Comparison of ENCODE assay signal across 9 cellular contexts in the genomic region with DNA sequence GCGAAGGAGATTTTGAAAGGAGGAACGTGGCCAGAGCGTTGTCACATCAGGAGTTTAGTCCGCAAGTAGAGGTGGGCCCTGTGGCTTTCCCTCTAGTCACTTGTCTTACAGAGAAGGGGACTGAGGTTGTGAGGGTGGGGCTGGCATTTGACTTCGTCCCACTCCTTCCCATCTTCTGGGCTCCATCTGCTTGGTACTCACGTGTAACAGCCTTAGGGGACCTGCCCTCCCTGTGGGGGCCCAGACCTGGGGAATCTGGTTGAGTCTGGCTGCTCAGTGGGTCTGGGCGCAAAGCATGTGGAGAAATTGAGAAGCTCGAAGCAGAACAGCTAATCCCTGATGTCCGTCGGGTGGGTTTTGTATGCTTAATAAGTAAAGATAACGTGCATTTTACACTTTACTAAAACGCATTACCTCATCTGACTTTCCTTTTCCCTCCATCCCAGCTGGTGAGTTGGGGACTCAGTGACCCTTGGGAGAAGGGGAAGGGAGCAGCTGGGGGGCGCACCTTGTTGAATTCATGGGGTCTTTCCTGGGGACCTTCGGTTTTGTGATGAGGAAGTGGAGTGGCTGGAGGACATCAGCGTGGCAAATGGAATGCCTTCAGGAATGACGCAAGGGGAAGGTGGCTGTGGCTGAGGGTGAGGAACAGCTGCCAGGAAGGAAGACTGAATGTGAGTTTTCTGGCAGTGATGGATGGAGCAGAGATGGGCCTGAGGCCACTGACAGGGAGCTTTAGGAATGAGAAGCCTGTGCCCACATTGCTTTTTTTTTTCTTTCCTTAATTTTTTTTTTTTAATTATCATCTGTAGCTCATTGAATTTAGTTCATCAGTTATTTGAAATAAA. TPM values are rescaled to one million over a fixed set of nuclear protein-coding genes. Genes with fewer than 3 reads are reported as not detected.
DNase-seq lines count a peak whose midpoint lies in the region; ATAC-seq and TF ChIP-seq lines count a peak whose summit lies in the region.
"Had no signal": no experiment of that assay in that cellular context is flagged by ENCODE, and none has a peak within 500 bp of the region (broad histone marks: within the 10 kb centered on the region; RNA-seq: fewer than 3 reads in every experiment).

No MANE protein-coding gene starts in this region.

- H3K27me3 ChIP-seq in thoracic aorta (replicated peaks; ENCODE audit: insufficient read depth), result no peaks in the 10 kb centered on the region

- ATAC-seq in thoracic aorta (ENCODE audit: insufficient number of reproducible peaks, low FRiP score, low read depth), result no peak
- ATAC-seq in GM21737 (IDR thresholded peaks at IDR 0.05; ENCODE audit: unreplicated experiment), result no peak
- ATAC-seq: activated T-cell treated with anti-CD3 and anti-CD28 coated beads, Interleukin-2, amount 50 U/mL, for 72 hours had no signal

- H3K36me3 ChIP-seq in thoracic aorta, result no peaks in the 10 kb centered on the region

- in situ Hi-C loops in T47D (cut with HindIII; ENCODE audit: low pct_unique_long_range_greater_than_20kb, low sequenced_read_pairs), result no loop called here

- peaks cover 40 to 66% of the 10 kb centered on the region in 2 donors for H3K4me1 ChIP-seq in thoracic aorta (ENCODE audit: control insufficient read depth in 1 of 2, low read depth in 2 of 2)

- H3K4me3 ChIP-seq in thoracic aorta, result peak overlapping the region; percentile 54

- peak; percentile 47 for DNase-seq in HK-2 (ENCODE audit: unreplicated experiment)
- peak; percentile 26 to 39 for DNase-seq in T47D (ENCODE audit: low read depth in 1 of 2, low spot score in 1 of 2)
- DNase-seq in iris pigment epithelial cell (ENCODE audit: low read depth), result peak; percentile 79
- no peak for DNase-seq in thoracic aorta (ENCODE audit: low spot score)
- no peak for DNase-seq in NCI-H146 (lab: John Stamatoyannopoulos, UW)
- DNase-seq in pons (ENCODE audit: low spot score), result no peak
- DNase-seq in GM10266 (ENCODE audit: extremely low spot score), result no peak
- DNase-seq: activated T-cell treated with anti-CD3 and anti-CD28 coated beads, Interleukin-2, amount 50 U/mL, for 72 hours had no signal

- H3K9me3 ChIP-seq in thoracic aorta, result no peaks in the 10 kb centered on the region

- peak overlapping the region; percentile 73 to 80 for H3K27ac ChIP-seq in thoracic aorta

- TF ChIP-seq CTCF in thoracic aorta (IDR thresholded peaks at IDR 0.05) (no peak), GM10266 (IDR thresholded peaks at IDR 0.05; ENCODE audit: control insufficient read depth, insufficient read depth, low read depth, missing control alignments) (no peak)

RNA-seq across cellular contexts. Expression of a gene that starts 44.8 kb away (rescaled TPM):
- 100 to 1,000 TPM in 1 of 2 donors, 10 to 100 TPM in 1; 58.1 to 102 TPM for total RNA-seq in thoracic aorta

Comparison
In these comparisons a context has a peak if more than half of its experiments do, and no peak if none do; other contexts are left out.
1. DNase-seq: peak in HK-2 (single experiment), T47D (2 of 2) and iris pigment epithelial cell (single experiment); none in thoracic aorta (single experiment), NCI-H146 (single experiment), pons (single experiment) and GM10266 (single experiment).